Comparison of ENCODE assay signal across 1 cellular context in the genomic region with DNA sequence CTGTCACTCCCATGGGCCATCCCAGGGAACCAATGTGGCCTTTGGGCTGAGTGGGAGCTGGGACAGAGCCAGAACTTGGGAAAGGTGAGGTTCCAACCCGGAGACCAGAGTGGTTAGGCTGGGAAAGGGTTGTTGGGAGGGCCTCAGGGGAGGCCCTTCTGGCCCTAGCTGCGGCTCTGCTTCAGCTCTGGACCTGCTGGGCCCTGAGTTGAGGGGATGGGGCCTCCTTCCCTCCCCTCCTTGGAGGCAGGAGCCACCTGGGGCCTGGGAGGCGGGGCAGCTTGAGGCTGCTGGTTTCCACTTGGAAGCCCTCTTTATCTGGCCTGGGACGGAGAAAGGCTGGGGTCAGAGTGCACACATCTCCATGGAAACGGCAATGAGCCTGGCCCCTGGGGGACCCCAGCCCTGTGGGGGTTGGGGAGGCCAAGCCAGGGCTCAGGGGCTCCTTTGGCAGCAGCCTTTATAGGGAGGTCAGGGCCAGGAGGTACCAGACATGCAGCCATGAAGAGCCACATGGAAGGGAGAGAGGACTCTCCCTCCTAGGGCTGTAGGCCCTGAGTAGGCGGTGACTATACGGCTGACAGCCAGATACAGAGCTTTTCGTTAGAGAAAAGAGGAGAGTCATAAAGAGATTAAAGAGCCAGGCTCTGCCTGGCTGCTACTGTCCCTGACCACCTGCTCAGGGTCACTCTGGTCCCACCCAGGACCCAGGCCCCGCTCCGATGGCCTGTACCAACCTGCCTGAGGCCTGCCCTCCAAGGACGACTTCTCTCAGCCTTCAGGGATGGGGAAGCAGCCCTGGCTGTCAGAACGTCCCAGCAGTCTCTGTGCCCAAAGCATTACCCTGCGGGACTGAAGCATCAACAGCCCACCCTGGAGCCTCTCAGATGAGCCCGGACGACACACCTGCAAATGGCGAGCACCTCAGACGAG.
TF ChIP-seq lines count a peak whose summit lies in the region.

No MANE protein-coding gene starts in this region.

TF ChIP-seq in GM23338, 12 proteins besides CTCF, POLR2A, EP300 and RAD21:
- TF ChIP-seq ZNF462 (CRISPR knock-in tag; IDR thresholded peaks at IDR 0.05) (no peak), JUNB (IDR thresholded peaks at IDR 0.05; ENCODE audit: unreplicated experiment) (no peak), NANOG (IDR thresholded peaks at IDR 0.05; ENCODE audit: borderline replicate concordance) (no peak), ZNF331 (CRISPR knock-in tag; IDR thresholded peaks at IDR 0.05; ENCODE audit: low read depth) (no peak), STAT1 (IDR thresholded peaks at IDR 0.05; ENCODE audit: unreplicated experiment) (no peak), EZH2phosphoT487 (IDR thresholded peaks at IDR 0.05; ENCODE audit: unreplicated experiment) (no peak), EZH2 (IDR thresholded peaks at IDR 0.05; ENCODE audit: low read depth, unreplicated experiment) (no peak)
- TF ChIP-seq, protein P1, sequence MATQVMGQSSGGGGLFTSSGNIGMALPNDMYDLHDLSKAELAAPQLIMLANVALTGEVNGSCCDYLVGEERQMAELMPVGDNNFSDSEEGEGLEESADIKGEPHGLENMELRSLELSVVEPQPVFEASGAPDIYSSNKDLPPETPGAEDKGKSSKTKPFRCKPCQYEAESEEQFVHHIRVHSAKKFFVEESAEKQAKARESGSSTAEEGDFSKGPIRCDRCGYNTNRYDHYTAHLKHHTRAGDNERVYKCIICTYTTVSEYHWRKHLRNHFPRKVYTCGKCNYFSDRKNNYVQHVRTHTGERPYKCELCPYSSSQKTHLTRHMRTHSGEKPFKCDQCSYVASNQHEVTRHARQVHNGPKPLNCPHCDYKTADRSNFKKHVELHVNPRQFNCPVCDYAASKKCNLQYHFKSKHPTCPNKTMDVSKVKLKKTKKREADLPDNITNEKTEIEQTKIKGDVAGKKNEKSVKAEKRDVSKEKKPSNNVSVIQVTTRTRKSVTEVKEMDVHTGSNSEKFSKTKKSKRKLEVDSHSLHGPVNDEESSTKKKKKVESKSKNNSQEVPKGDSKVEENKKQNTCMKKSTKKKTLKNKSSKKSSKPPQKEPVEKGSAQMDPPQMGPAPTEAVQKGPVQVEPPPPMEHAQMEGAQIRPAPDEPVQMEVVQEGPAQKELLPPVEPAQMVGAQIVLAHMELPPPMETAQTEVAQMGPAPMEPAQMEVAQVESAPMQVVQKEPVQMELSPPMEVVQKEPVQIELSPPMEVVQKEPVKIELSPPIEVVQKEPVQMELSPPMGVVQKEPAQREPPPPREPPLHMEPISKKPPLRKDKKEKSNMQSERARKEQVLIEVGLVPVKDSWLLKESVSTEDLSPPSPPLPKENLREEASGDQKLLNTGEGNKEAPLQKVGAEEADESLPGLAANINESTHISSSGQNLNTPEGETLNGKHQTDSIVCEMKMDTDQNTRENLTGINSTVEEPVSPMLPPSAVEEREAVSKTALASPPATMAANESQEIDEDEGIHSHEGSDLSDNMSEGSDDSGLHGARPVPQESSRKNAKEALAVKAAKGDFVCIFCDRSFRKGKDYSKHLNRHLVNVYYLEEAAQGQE (IDR thresholded peaks at IDR 0.05; ENCODE audit: unreplicated experiment): no peak
